In the genomic region with DNA sequence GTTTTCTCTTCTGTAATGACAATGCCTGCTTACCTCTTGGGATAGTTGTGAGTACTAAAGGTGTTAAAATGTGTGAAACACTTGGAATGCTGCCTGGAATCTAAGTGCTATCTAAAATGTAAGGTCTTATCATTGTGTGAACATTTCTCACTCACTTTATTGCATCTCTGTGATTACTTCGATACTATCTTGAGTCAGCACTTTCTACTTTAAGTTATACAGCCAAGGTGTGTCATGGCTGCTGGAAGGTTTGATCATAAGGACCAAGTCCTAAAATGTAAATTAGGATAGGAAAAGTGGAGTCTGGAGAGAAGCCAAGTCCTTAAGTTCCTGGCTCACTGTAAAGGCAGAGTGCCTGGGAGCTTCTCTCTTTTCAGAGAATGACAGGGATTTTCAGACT, we compare ENCODE assay signal across 24 cellular contexts. TPM values are rescaled to one million over a fixed set of nuclear protein-coding genes. Genes with fewer than 3 reads are reported as not detected.
DNase-seq lines count a peak whose midpoint lies in the region; ATAC-seq, FAIRE-seq and TF ChIP-seq lines count a peak whose summit lies in the region.
"Had no signal": no experiment of that assay in that cellular context is flagged by ENCODE, and none has a peak within 500 bp of the region (broad histone marks: within the 10 kb centered on the region; RNA-seq: fewer than 3 reads in every experiment).

No MANE protein-coding gene starts in this region.

- TF ChIP-seq CTCF in astrocyte of the cerebellum (IDR thresholded peaks at IDR 0.05; ENCODE audit: low read depth, low read length, missing control alignments) (no peak), kidney (IDR thresholded peaks at IDR 0.05; ENCODE audit: borderline replicate concordance, extremely low read depth, insufficient read depth) (no peak)

- intact Hi-C loops in kidney (cut with DNase I) (no loop called here), Right ventricle myocardium superior (cut with DNase I) (no loop called here)

- no peaks in the 10 kb centered on the region for H3K9me3 ChIP-seq in kidney (ENCODE audit: control insufficient read depth in 1 of 2, low read length in 2 of 2)
- H3K9me3 ChIP-seq: suprapubic skin had no signal

- TF ChIP-seq POLR2A in GM12892 (IDR thresholded peaks at IDR 0.05; ENCODE audit: low read depth, low read length): no peak

- no peak for ATAC-seq in HG02763 (IDR thresholded peaks at IDR 0.05; ENCODE audit: unreplicated experiment)
- no peak for ATAC-seq in HG02981 (IDR thresholded peaks at IDR 0.05; ENCODE audit: unreplicated experiment)
- ATAC-seq in Right ventricle myocardium superior (ENCODE audit: poor library complexity): no peak
- ATAC-seq: activated CD4-positive, CD25-positive, alpha-beta regulatory T cell treated with anti-CD3 and anti-CD28 coated beads, Interleukin-2, amount 50 U/mL, for 24 hours; HCT116; left ventricle myocardium superior; Right ventricle myocardium inferior had no signal

- H3K4me3 ChIP-seq in astrocyte of the cerebellum (ENCODE audit: low read depth, low read length): no peak overlapping the region
- peak overlapping the region in 1 of 2 donors; percentile 42 for H3K4me3 ChIP-seq in kidney (ENCODE audit: low read length in 2 of 2)
- H3K4me3 ChIP-seq: suprapubic skin had no signal

- no peaks in the 10 kb centered on the region for H3K4me1 ChIP-seq in kidney (ENCODE audit: control insufficient read depth in 1 of 2, insufficient read depth in 1 of 2, low read depth in 1 of 2, low read length in 2 of 2)
- H3K4me1 ChIP-seq: parathyroid adenoma, suprapubic skin had no signal

- FAIRE-seq in kidney (lab: Jason Lieb, UNC) (no peak), GM12892 (lab: Jason Lieb, UNC) (no peak)
- FAIRE-seq: colon, urothelium cell line had no signal

- in situ Hi-C loops in Caki2 (cut with HindIII; ENCODE audit: low pct_unique_long_range_greater_than_20kb, low sequenced_read_pairs): no loop called here
- in situ Hi-C loops in astrocyte of the cerebellum (cut with HindIII; ENCODE audit: low sequenced_read_pairs): no loop called here

- DNase-seq in Caki2 (ENCODE audit: low read depth) (peak; percentile 13), HCEC 1CT (peak; percentile 22), astrocyte of the cerebellum (ENCODE audit: low read depth) (peak; percentile 47), kidney (no peak), GM12892 (ENCODE audit: insufficient read length) (no peak), Right ventricle myocardium superior (no peak)
- DNase-seq: activated CD4-positive, alpha-beta memory T cell treated with anti-CD3 and anti-CD28 coated beads, Interleukin-2, amount 10 ng/mL, durations not matched to agents 7 days and 5 days; activated effector memory CD4-positive, alpha-beta T cell treated with Interleukin-2 at 50 U/mL for 16 hours; brain microvascular endothelial cell; left ventricle myocardium superior; NCI-H1417 treated with DMSO at 0.1 percent for 48 hours; NCI-H2171 treated with DMSO at 0.1 percent for 48 hours; NCI-H526 treated with DMSO at 0.1 percent for 48 hours; SW 1271 had no signal

- no peaks in the 10 kb centered on the region for H3K36me3 ChIP-seq in kidney (ENCODE audit: control insufficient read depth in 1 of 2, insufficient read depth in 2 of 2, low read length in 2 of 2)
- H3K36me3 ChIP-seq: brain microvascular endothelial cell, suprapubic skin had no signal

- H3K9ac ChIP-seq in kidney (ENCODE audit: low read length in 2 of 2): no peak overlapping the region
- H3K9ac ChIP-seq: parathyroid adenoma had no signal

- peak overlapping the region; percentile 41 to 65 for H3K27ac ChIP-seq in kidney (ENCODE audit: low read depth in 2 of 2, low read length in 2 of 2)
- H3K27ac ChIP-seq: brain microvascular endothelial cell, parathyroid adenoma, suprapubic skin had no signal

RNA-seq across cellular contexts. Expression of a gene that starts 12.3 kb away (rescaled TPM):
- 0.58 and 6.4 TPM in 2 replicates for total RNA-seq in Caki2 (2014; rRNA removed; shearing (Covaris generic); ENCODE audit: low replicate concordance)
- total RNA-seq in kidney (not detected), Right ventricle myocardium superior (not detected)
- not detected for polyA plus RNA-seq in kidney (ENCODE audit: insufficient read depth, low read depth, low replicate concordance)
- not detected for polyA plus RNA-seq in GM12892 (2012; ENCODE audit: missing spikeins)
- total RNA-seq: activated CD4-positive, alpha-beta memory T cell treated with anti-CD3 and anti-CD28 coated beads, Interleukin-2, amount 10 ng/mL, durations not matched to agents 7 days and 5 days; Right ventricle myocardium inferior had no signal
- polyA plus RNA-seq: CD14-positive monocyte had no signal

Comparison
In these comparisons a context has a peak if more than half of its experiments do, and no peak if none do; other contexts are left out.
1. DNase-seq: peak in Caki2 (single experiment), HCEC 1CT (single experiment) and astrocyte of the cerebellum (single experiment); none in kidney (single experiment), GM12892 (single experiment) and Right ventricle myocardium superior (single experiment).